ENCODE assay signal across 9 cellular contexts in genomic region chr20:62352402-62353288, GRCh38. TPM values are rescaled to one million over a fixed set of nuclear protein-coding genes. Genes with fewer than 3 reads are reported as not detected.
DNase-seq lines count a peak whose midpoint lies in the region; ATAC-seq, FAIRE-seq and TF ChIP-seq lines count a peak whose summit lies in the region.
"Had no signal": no experiment of that assay in that cellular context is flagged by ENCODE, and none has a peak within 500 bp of the region (broad histone marks: within the 10 kb centered on the region; RNA-seq: fewer than 3 reads in every experiment).

No MANE protein-coding gene starts in this region.

- peaks cover 17% of the 10 kb centered on the region for H3K27me3 Mint-ChIP-seq in glutamatergic neuron (ENCODE audit: unreplicated experiment)

- H3K4me1 ChIP-seq in RWPE2 (ENCODE audit: insufficient read depth, poor library complexity, severe bottlenecking): peaks cover 77% of the 10 kb centered on the region

- H3K36me3 ChIP-seq in RWPE2 (ENCODE audit: low read depth): peaks cover 86% of the 10 kb centered on the region

- H3K27ac Mint-ChIP-seq in glutamatergic neuron (ENCODE audit: unreplicated experiment): no peak overlapping the region

- no peak overlapping the region for H3K4me3 Mint-ChIP-seq in glutamatergic neuron (ENCODE audit: unreplicated experiment)

- peak; percentile 4; the same call in 1 of the 3 replicates for ATAC-seq in RWPE2 (ENCODE audit: low read depth)
- ATAC-seq in GM21515 (IDR thresholded peaks at IDR 0.05; ENCODE audit: unreplicated experiment): no peak
- ATAC-seq in HG03460 (IDR thresholded peaks at IDR 0.05; ENCODE audit: unreplicated experiment): no peak

- TF ChIP-seq CTCF in D721Med (IDR thresholded peaks at IDR 0.05; ENCODE audit: insufficient read depth, missing control alignments): peak; percentile 44
- TF ChIP-seq CTCF in RWPE2 (IDR thresholded peaks at IDR 0.05; ENCODE audit: poor library complexity, severe bottlenecking): peak; percentile 84
- no peak for TF ChIP-seq CTCF in glutamatergic neuron (IDR thresholded peaks at IDR 0.05; ENCODE audit: partially characterized antibody, unreplicated experiment)

- DNase-seq in D721Med (ENCODE audit: insufficient read length, low spot score): no peak
- peak; percentile 92 for DNase-seq in RWPE2 (ENCODE audit: low spot score)
- DNase-seq in glutamatergic neuron: peak; percentile 19
- DNase-seq in posterior cingulate gyrus: peak; percentile 68 to 96 (median 77)
- no peak for DNase-seq in stimulated activated naive CD4-positive, alpha-beta T cell (lab: John Stamatoyannopoulos, UW)
- DNase-seq in activated effector memory CD4-positive, alpha-beta T cell treated with anti-CD3 and anti-CD28 coated beads, Interleukin-2, amount 50 U/mL, for 16 hours: no peak
- DNase-seq: stimulated activated CD8-positive, alpha-beta memory T cell treated with anti-CD3 and anti-CD28 coated beads, Interleukin-4, amount 100 ng/mL, for 48 hours had no signal

- no peaks in the 10 kb centered on the region for H3K27me3 ChIP-seq in RWPE2 (ENCODE audit: insufficient read depth, poor library complexity, severe bottlenecking)

- peaks cover 5% of the 10 kb centered on the region for H3K4me1 Mint-ChIP-seq in glutamatergic neuron (ENCODE audit: low read depth, unreplicated experiment)

- H3K9me3 ChIP-seq in RWPE2 (ENCODE audit: severe bottlenecking): no peaks in the 10 kb centered on the region

- no peak for FAIRE-seq in D721Med (lab: Jason Lieb, UNC)

- H3K4me3 ChIP-seq in RWPE2 (ENCODE audit: severe bottlenecking): no peak overlapping the region

- peaks cover 16% of the 10 kb centered on the region for H3K9me3 Mint-ChIP-seq in glutamatergic neuron (ENCODE audit: unreplicated experiment)

- peak overlapping the region; percentile 99 for H3K27ac ChIP-seq in RWPE2 (ENCODE audit: poor library complexity, severe bottlenecking)

- H3K36me3 Mint-ChIP-seq in glutamatergic neuron (ENCODE audit: unreplicated experiment): peaks cover 10% of the 10 kb centered on the region

- intact Hi-C loops in posterior cingulate gyrus (cut with DNase I): no loop called here

RNA-seq across cellular contexts. Expression of gene LAMA5, which starts 14.5 kb away (rescaled TPM):
- total RNA-seq in glutamatergic neuron (ENCODE audit: unreplicated experiment): 724 TPM

RNA-seq across cellular contexts. Expression of gene RPS21, which starts 34.3 kb away (rescaled TPM):
- total RNA-seq in glutamatergic neuron (ENCODE audit: unreplicated experiment): 829 TPM

RNA-seq across cellular contexts. Expression of gene ADRM1, which starts 49.8 kb away (rescaled TPM):
- 74.8 TPM for total RNA-seq in glutamatergic neuron (ENCODE audit: unreplicated experiment)

RNA-seq across cellular contexts. Expression of gene CABLES2, which starts 54.4 kb away (rescaled TPM):
- total RNA-seq in glutamatergic neuron (ENCODE audit: unreplicated experiment): 25.3 TPM

Comparison
In these comparisons a context has a peak if more than half of its experiments do, and no peak if none do; other contexts are left out.
1. DNase-seq: peak in RWPE2 (single experiment), glutamatergic neuron (single experiment) and posterior cingulate gyrus (10 of 10); none in D721Med (single experiment), stimulated activated naive CD4-positive, alpha-beta T cell (0 of 6) and activated effector memory CD4-positive, alpha-beta T cell treated with anti-CD3 and anti-CD28 coated beads, Interleukin-2, amount 50 U/mL, for 16 hours (single experiment).